ENCODE assay signal across 9 cellular contexts in genomic region chr14:21383848-21384493, GRCh38. TPM values are rescaled to one million over a fixed set of nuclear protein-coding genes. Genes with fewer than 3 reads are reported as not detected.
DNase-seq lines count a peak whose midpoint lies in the region; ATAC-seq, FAIRE-seq and TF ChIP-seq lines count a peak whose summit lies in the region.
"Had no signal": no experiment of that assay in that cellular context is flagged by ENCODE, and none has a peak within 500 bp of the region (broad histone marks: within the 10 kb centered on the region; RNA-seq: fewer than 3 reads in every experiment).

Gene SUPT16H (minus strand): TSS chr14:21384019. CDS start chr14:21383927, 92 bp downstream.

- peak within 1 kb of the TSS; percentile 99 for H3K9ac ChIP-seq in keratinocyte (ENCODE audit: control insufficient read depth, extremely low read depth, insufficient read depth, low read length)

- ATAC-seq in GM19043 (IDR thresholded peaks at IDR 0.05; ENCODE audit: low read depth, unreplicated experiment) (peak; percentile 91), HG03378 (IDR thresholded peaks at IDR 0.05; ENCODE audit: unreplicated experiment) (peak; percentile 83)

- peaks cover 49% of the 10 kb centered on the region for H3K79me2 ChIP-seq in keratinocyte (ENCODE audit: control insufficient read depth, insufficient read depth, low read length)

- H3K4me1 ChIP-seq in keratinocyte (ENCODE audit: control insufficient read depth, extremely low read depth, insufficient read depth, low read length) = peaks cover 15% of the 10 kb centered on the region

- dilution Hi-C loops in keratinocyte (cut with MboI; ENCODE audit: extremely low pct_ligation_motif_present, low sequenced_read_pairs) = no loop called here

- peak; percentile 96 for DNase-seq in AG10803 (ENCODE audit: low read depth)
- DNase-seq in NCI-H460 (ENCODE audit: extremely low read depth, low read depth) = peak; percentile 94
- peak; percentile 94 for DNase-seq in activated CD4-positive, CD25-positive, alpha-beta regulatory T cell treated with anti-CD3 and anti-CD28 coated beads, Interleukin-2, amount 50 U/mL, for 72 hours
- peak; percentile 41 to 73 for DNase-seq in cerebellar nuclear complex (lab: John Stamatoyannopoulos, UW)
- DNase-seq in keratinocyte (ENCODE audit: low read depth, low spot score) = peak; percentile 42
- DNase-seq in stimulated activated CD4-positive, alpha-beta T cell treated with anti-CD3 and anti-CD28 coated beads, Interleukin-15, amount 100 ng/mL, for 1 hour (ENCODE audit: low read depth in 1 of 2, low spot score in 1 of 2) = peak; percentile 85 to 88

- peak within 1 kb of the TSS; percentile 96 for H3K27ac ChIP-seq in keratinocyte (ENCODE audit: control insufficient read depth, insufficient read depth, low read length)

- no peaks in the 10 kb centered on the region for H3K27me3 ChIP-seq in keratinocyte (ENCODE audit: control insufficient read depth, extremely low read depth, insufficient read depth, low read length)

- H3K9me3 ChIP-seq in keratinocyte (ENCODE audit: control insufficient read depth, low read depth, low read length) = no peaks in the 10 kb centered on the region

- H3K4me3 ChIP-seq in AG10803 (ENCODE audit: low read length) = peak within 1 kb of the TSS; percentile 99
- peak within 1 kb of the TSS; percentile 68 to 91 (median 89) for H3K4me3 ChIP-seq in keratinocyte (ENCODE audit: control insufficient read depth in 2 of 3, extremely low read depth in 1 of 3, insufficient read depth in 2 of 3, low read depth in 1 of 3, low read length in 3 of 3)

- no peaks in the 10 kb centered on the region for H4K20me1 ChIP-seq in keratinocyte (ENCODE audit: control insufficient read depth, extremely low read depth, insufficient read depth, low read length)

- no peak for TF ChIP-seq CTCF in AG10803 (conservative IDR thresholded peaks at IDR 0.05; ENCODE audit: low read length)
- no peak for TF ChIP-seq CTCF in keratinocyte (optimal IDR thresholded peaks at IDR 0.05 in 1 of 3, IDR thresholded peaks at IDR 0.05 in 1 of 3, conservative IDR thresholded peaks at IDR 0.05 in 1 of 3; ENCODE audit: extremely low read depth in 1 of 3, insufficient read depth in 2 of 3, low read length in 3 of 3)

- H3K36me3 ChIP-seq in keratinocyte (ENCODE audit: control insufficient read depth in 2 of 2, extremely low read depth in 1 of 2, insufficient read depth in 2 of 2, low read length in 2 of 2) = peaks cover 4 to 8% of the 10 kb centered on the region in 2 experiments

- H2AFZ ChIP-seq in keratinocyte (ENCODE audit: control insufficient read depth, low read length) = peak within 1 kb of the TSS; percentile 95

- FAIRE-seq in keratinocyte (lab: Jason Lieb, UNC) = no peak
- FAIRE-seq: islet of Langerhans had no signal

- peak within 1 kb of the TSS; percentile 92 for H3K4me2 ChIP-seq in keratinocyte (ENCODE audit: control insufficient read depth, extremely low read depth, insufficient read depth, low read depth, low read length)

- H3K9me1 ChIP-seq in keratinocyte (ENCODE audit: control insufficient read depth, extremely low read depth, insufficient read depth, low read length) = no peaks in the 10 kb centered on the region

RNA-seq across cellular contexts. Expression of gene SUPT16H, which starts in this region (rescaled TPM):
- total RNA-seq in NCI-H460 (2014; rRNA removed; shearing (Covaris generic)) = 119 and 127 TPM in 2 replicates
- polyA plus RNA-seq in NCI-H460 (2014; cell fraction: nucleus; rRNA removed) = 149 and 166 TPM in 2 replicates
- 49.2 to 79.4 TPM (median 54.3 TPM) in 3 replicates for polyA plus RNA-seq in keratinocyte
- polyA plus RNA-seq in keratinocyte (2011; ENCODE audit: low read depth) = 55.5 TPM
- 38.9 and 59.3 TPM in 2 replicates for polyA plus RNA-seq in keratinocyte (2011; cell fraction: cytosol; rRNA removed)
- 80.7 and 83.8 TPM in 2 replicates for polyA plus RNA-seq in keratinocyte (2011; cell fraction: nucleus; rRNA removed)
- polyA plus RNA-seq in keratinocyte (2012; ENCODE audit: low replicate concordance) = 34.8 and 60.9 TPM in 2 replicates
- polyA minus RNA-seq in keratinocyte = 41.4 to 87.0 TPM (median 50.0 TPM) in 3 replicates
- 36.1 TPM for polyA minus RNA-seq in keratinocyte (2011; cell fraction: cytosol; rRNA and poly(A)+ RNA removed)
- polyA minus RNA-seq in keratinocyte (2011; cell fraction: nucleus; rRNA and poly(A)+ RNA removed) = 33.6 and 60.0 TPM in 2 replicates

Comparison
In these comparisons a context has a peak if more than half of its experiments do, and no peak if none do; other contexts are left out.
1. Peak in every context shown above with its lines: DNase-seq, ATAC-seq, H3K4me3 ChIP-seq and H3K27ac ChIP-seq.
2. DNase-seq: peak in every context shown above with its lines; median percentile 96 in AG10803; 94 in NCI-H460; 94 in activated CD4-positive, CD25-positive, alpha-beta regulatory T cell treated with anti-CD3 and anti-CD28 coated beads, Interleukin-2, amount 50 U/mL, for 72 hours; 86 in stimulated activated CD4-positive, alpha-beta T cell treated with anti-CD3 and anti-CD28 coated beads, Interleukin-15, amount 100 ng/mL, for 1 hour; 57 in cerebellar nuclear complex; 42 in keratinocyte.